In the genomic region with DNA sequence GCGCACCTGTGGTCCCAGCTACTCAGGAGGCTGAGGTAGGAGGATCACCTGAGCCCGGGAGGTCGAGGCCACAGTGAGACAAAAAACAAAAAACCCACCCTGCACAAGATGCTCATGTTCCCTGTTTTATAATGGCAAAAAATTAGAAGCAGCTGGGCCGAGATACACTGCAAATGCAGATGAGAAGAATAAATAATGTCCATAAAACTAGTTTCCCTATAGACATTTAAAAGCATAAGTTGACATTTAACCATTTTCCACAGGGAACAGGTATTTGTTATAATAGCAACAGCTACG, we compare ENCODE assay signal across 8 cellular contexts. TPM values are rescaled to one million over a fixed set of nuclear protein-coding genes. Genes with fewer than 3 reads are reported as not detected.
DNase-seq lines count a peak whose midpoint lies in the region; ATAC-seq and TF ChIP-seq lines count a peak whose summit lies in the region.

No MANE protein-coding gene starts in this region.

- intact Hi-C loops in left ventricle myocardium inferior (cut with micrococcal nuclease), result no loop called here
- intact Hi-C loops in Right ventricle myocardium superior (cut with DNase I), result loop anchor here (5.0 kb wide), 1 partner anchor 54 kb away; no protein-coding TSS in a partner anchor
- intact Hi-C loops in vagina (cut with DNase I), result loop anchor here (5.0 kb wide), 1 partner anchor 54 kb away; no protein-coding TSS in a partner anchor

- H3K9me3 Mint-ChIP-seq in brain (peaks cover 0 to 3% (median 0%) of the 10 kb centered on the region in 5 experiments), mesothelial cell of epicardium (peaks cover under 1% of the 10 kb centered on the region)

- H3K27ac ChIP-seq in left ventricle myocardium inferior (replicated peaks) (peak overlapping the region; percentile 83), vagina (peak overlapping the region; percentile 80)

- no peaks in the 10 kb centered on the region for H3K36me3 ChIP-seq in left ventricle myocardium inferior
- no peaks in the 10 kb centered on the region for H3K36me3 ChIP-seq in vagina

- H3K27me3 Mint-ChIP-seq in brain (no peaks in the 10 kb centered on the region), mesothelial cell of epicardium (ENCODE audit: low read depth) (no peaks in the 10 kb centered on the region)

- TF ChIP-seq CTCF in left ventricle myocardium inferior (IDR thresholded peaks at IDR 0.05; ENCODE audit: borderline replicate concordance), result no peak
- no peak for TF ChIP-seq CTCF in brain (conservative IDR thresholded peaks at IDR 0.05)
- TF ChIP-seq CTCF in mesothelial cell of epicardium (IDR thresholded peaks at IDR 0.05; ENCODE audit: unreplicated experiment), result no peak
- TF ChIP-seq CTCF in vagina (IDR thresholded peaks at IDR 0.05), result no peak

- H3K36me3 Mint-ChIP-seq in brain (peaks cover 13% of the 10 kb centered on the region), mesothelial cell of epicardium (no peaks in the 10 kb centered on the region)

- no peak for TF ChIP-seq POLR2A in vagina (IDR thresholded peaks at IDR 0.05)

- peaks cover 39% of the 10 kb centered on the region for H3K4me1 ChIP-seq in left ventricle myocardium inferior
- H3K4me1 ChIP-seq in vagina, result peaks cover 31% of the 10 kb centered on the region

- H3K4me3 ChIP-seq in left ventricle myocardium inferior (peak overlapping the region; percentile 98), vagina (peak overlapping the region; percentile 85 to 94)

- H3K4me3 Mint-ChIP-seq in brain (peak overlapping the region; percentile 82 to 95 (median 86)), mesothelial cell of epicardium (peak overlapping the region; percentile 94)

- DNase-seq in left ventricle myocardium inferior (no peak), Right ventricle myocardium superior (no peak), mesothelial cell of epicardium (ENCODE audit: low spot score in 2 of 2, unreplicated experiment in 2 of 2) (no peak), vagina (ENCODE audit: extremely low spot score in 2 of 2) (no peak), G401 (ENCODE audit: low spot score) (no peak), COR-L47 (lab: John Stamatoyannopoulos, UW) (no peak)

- ATAC-seq in Right ventricle myocardium superior (ENCODE audit: poor library complexity) (no peak), GM19035 (IDR thresholded peaks at IDR 0.05; ENCODE audit: unreplicated experiment) (no peak)

- H3K27ac Mint-ChIP-seq in brain (peak overlapping the region; percentile 64 to 93 (median 86)), mesothelial cell of epicardium (peak overlapping the region; percentile 95)

- in situ Hi-C loops in G401 (cut with HindIII; ENCODE audit: low sequenced_read_pairs), result no loop called here

- no peaks in the 10 kb centered on the region for H3K9me3 ChIP-seq in left ventricle myocardium inferior (replicated peaks)
- H3K9me3 ChIP-seq in vagina, result no peaks in the 10 kb centered on the region

- peaks cover 34% of the 10 kb centered on the region for H3K4me1 Mint-ChIP-seq in brain
- peaks cover 16% of the 10 kb centered on the region for H3K4me1 Mint-ChIP-seq in mesothelial cell of epicardium

- H3K27me3 ChIP-seq in left ventricle myocardium inferior (ENCODE audit: low read depth), result no peaks in the 10 kb centered on the region
- no peaks in the 10 kb centered on the region for H3K27me3 ChIP-seq in vagina

RNA-seq across cellular contexts. Expression of a gene that starts 0.5 kb away (rescaled TPM):
- total RNA-seq in left ventricle myocardium inferior (43.1 TPM), Right ventricle myocardium superior (39.7 TPM), mesothelial cell of epicardium (104 to 113 TPM (median 109 TPM) in 3 replicates), vagina (84.7 TPM)
- 56.1 TPM for polyA plus RNA-seq in brain (ENCODE audit: insufficient read depth, low read depth, low replicate concordance)
- 62.5 and 81.4 TPM in 2 replicates for total RNA-seq in G401 (2014; rRNA removed; shearing (Covaris generic))

RNA-seq across cellular contexts. Expression of a gene that starts 37.2 kb away (rescaled TPM):
- total RNA-seq in left ventricle myocardium inferior (20.4 TPM), Right ventricle myocardium superior (20.1 TPM), mesothelial cell of epicardium (45.0 to 49.2 TPM (median 45.5 TPM) in 3 replicates), vagina (22.1 TPM)
- polyA plus RNA-seq in brain (ENCODE audit: insufficient read depth, low read depth, low replicate concordance), result 51.0 TPM
- total RNA-seq in G401 (2014; rRNA removed; shearing (Covaris generic)), result 59.2 and 87.4 TPM in 2 replicates
